ENCODE assay signal across 9 cellular contexts in the genomic region with DNA sequence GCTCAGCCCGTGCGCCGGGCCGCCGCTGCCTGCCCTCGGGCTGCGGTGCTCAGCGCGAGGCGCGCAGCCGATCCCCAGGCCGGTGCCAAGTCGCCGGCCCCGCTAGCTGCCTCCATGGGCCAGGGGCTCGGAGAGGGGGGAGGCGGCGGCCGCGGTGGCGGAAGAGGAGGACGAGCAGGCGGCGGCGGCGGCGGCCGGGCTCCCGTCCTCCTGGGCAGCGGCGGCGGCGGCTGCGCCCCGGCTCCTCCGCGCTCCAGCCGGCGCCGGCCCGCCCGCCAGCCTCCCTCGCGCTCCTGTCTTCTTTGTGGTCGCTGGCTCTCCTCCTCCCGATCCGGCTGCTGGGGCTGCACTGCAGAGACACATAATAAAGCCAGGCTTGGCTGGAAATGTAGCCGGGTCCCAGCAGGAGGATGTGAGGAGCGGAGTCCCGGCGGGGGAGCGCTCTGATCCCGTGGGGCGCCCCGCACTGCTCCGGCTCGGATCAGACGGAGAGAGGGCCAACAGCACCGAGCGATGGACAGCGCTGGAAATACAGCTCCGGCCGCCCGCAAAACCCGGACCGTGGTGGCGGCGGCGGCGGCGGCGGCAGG. TPM values are rescaled to one million over a fixed set of nuclear protein-coding genes. Genes with fewer than 3 reads are reported as not detected.
DNase-seq lines count a peak whose midpoint lies in the region; ATAC-seq lines count a peak whose summit lies in the region.
"Had no signal": no experiment of that assay in that cellular context is flagged by ENCODE, and none has a peak within 500 bp of the region (broad histone marks: within the 10 kb centered on the region; RNA-seq: fewer than 3 reads in every experiment).

No MANE protein-coding gene starts in this region.

- no peak overlapping the region for H3K27ac Mint-ChIP-seq in T-helper 1 cell treated with Interleukin-12 subunit alpha and Interleukin-12 subunit beta and Interleukin-4 antibody, amounts not matched to agents 30 μg/mL and 1 μg/mL, for 36 hours

- DNase-seq in D341Med (ENCODE audit: low spot score), result peak; percentile 78
- DNase-seq in HuH-7 (ENCODE audit: low spot score), result peak; percentile 83
- peak; percentile 71 to 89 for DNase-seq in dermis microvascular lymphatic vessel endothelial cell (ENCODE audit: low read depth in 2 of 2)
- DNase-seq in left colon, result peak; percentile 82 to 85
- DNase-seq in stimulated activated CD4-positive, alpha-beta T cell treated with anti-CD3 and anti-CD28 coated beads, Interleukin-4, amount 100 ng/mL, for 1 hour, result peak; percentile 14

- H3K9me3 Mint-ChIP-seq in T-helper 1 cell treated with Interleukin-12 subunit alpha and Interleukin-12 subunit beta and Interleukin-4 antibody, amounts not matched to agents 30 μg/mL and 1 μg/mL, for 36 hours, result no peaks in the 10 kb centered on the region

- H3K4me3 Mint-ChIP-seq in T-helper 1 cell treated with Interleukin-12 subunit alpha and Interleukin-12 subunit beta and Interleukin-4 antibody, amounts not matched to agents 30 μg/mL and 1 μg/mL, for 36 hours, result peak overlapping the region; percentile 67

- H3K27me3 Mint-ChIP-seq in T-helper 1 cell treated with Interleukin-12 subunit alpha and Interleukin-12 subunit beta and Interleukin-4 antibody, amounts not matched to agents 30 μg/mL and 1 μg/mL, for 36 hours (ENCODE audit: low read depth), result peaks cover 64% of the 10 kb centered on the region

- ATAC-seq in left colon, result peak; percentile 46
- ATAC-seq in HG02973 (IDR thresholded peaks at IDR 0.05; ENCODE audit: unreplicated experiment), result no peak
- ATAC-seq in HG03139 (IDR thresholded peaks at IDR 0.05; ENCODE audit: unreplicated experiment), result no peak

- intact Hi-C loops in left colon (cut with DNase I, micrococcal nuclease), result no loop called here

- H3K36me3 Mint-ChIP-seq in T-helper 1 cell treated with Interleukin-12 subunit alpha and Interleukin-12 subunit beta and Interleukin-4 antibody, amounts not matched to agents 30 μg/mL and 1 μg/mL, for 36 hours (ENCODE audit: low read depth), result no peaks in the 10 kb centered on the region

- peaks cover 5% of the 10 kb centered on the region for H3K4me1 Mint-ChIP-seq in T-helper 1 cell treated with Interleukin-12 subunit alpha and Interleukin-12 subunit beta and Interleukin-4 antibody, amounts not matched to agents 30 μg/mL and 1 μg/mL, for 36 hours (ENCODE audit: low read depth)

RNA-seq across cellular contexts. Expression of gene ZNF423, which starts 0.9 kb away (rescaled TPM):
- total RNA-seq in dermis microvascular lymphatic vessel endothelial cell, result 3.9 and 7.7 TPM in 2 replicates
- 10 to 100 TPM in 1 of 2 donors, 1 to 10 TPM in 1; 8.2 to 10.5 TPM for total RNA-seq in left colon
- total RNA-seq: T-helper 1 cell treated with Interleukin-12 subunit alpha and Interleukin-12 subunit beta and Interleukin-4 antibody, amounts not matched to agents 30 ng/mL and 1 ng/mL, for 36 hours had no signal

Comparison
In these comparisons a context has a peak if more than half of its experiments do, and no peak if none do; other contexts are left out.
1. DNase-seq: peak in every context shown above with its lines; median percentile 84 in left colon; 83 in HuH-7; 80 in dermis microvascular lymphatic vessel endothelial cell; 78 in D341Med; 14 in stimulated activated CD4-positive, alpha-beta T cell treated with anti-CD3 and anti-CD28 coated beads, Interleukin-4, amount 100 ng/mL, for 1 hour.